10 cellular contexts compared by ENCODE assay signal in genomic region chr3:98734311-98734710, GRCh38. TPM values are rescaled to one million over a fixed set of nuclear protein-coding genes. Genes with fewer than 3 reads are reported as not detected.
DNase-seq lines count a peak whose midpoint lies in the region; ATAC-seq, FAIRE-seq and TF ChIP-seq lines count a peak whose summit lies in the region.
"Had no signal": no experiment of that assay in that cellular context is flagged by ENCODE, and none has a peak within 500 bp of the region (broad histone marks: within the 10 kb centered on the region; RNA-seq: fewer than 3 reads in every experiment).

No MANE protein-coding gene starts in this region.

- no peak overlapping the region for H3K27ac ChIP-seq in right cardiac atrium (ENCODE audit: low read length)
- peak overlapping the region in 4 of 21 experiments; percentile 85 to 94 (median 91) for H3K27ac ChIP-seq in skin epidermis

- H3K36me3 Mint-ChIP-seq in WTC11: no peaks in the 10 kb centered on the region
- H3K36me3 Mint-ChIP-seq: memory B cell had no signal

- CTCF ChIA-PET in WTC11 (lab: Charles Lee): interaction anchor here (1.3 to 1.5 kb wide), 2 partner anchors 122 to 132 kb away, joined by 5 to 6 read pairs; no protein-coding TSS in a partner anchor

- H3K9me3 ChIP-seq in right cardiac atrium (ENCODE audit: control insufficient read depth, low read length): no peaks in the 10 kb centered on the region

- TF ChIP-seq POLR2A in GM12892 (IDR thresholded peaks at IDR 0.05; ENCODE audit: low read depth, low read length): no peak
- no peak for TF ChIP-seq POLR2A in H54 (IDR thresholded peaks at IDR 0.05; ENCODE audit: low read depth, low read length)

- no peaks in the 10 kb centered on the region for H3K27me3 ChIP-seq in right cardiac atrium (ENCODE audit: control insufficient read depth, insufficient read depth)

- intact Hi-C loops in right cardiac atrium (cut with DNase I): loop anchor here in 3 of 4 donors (10.0 kb wide), 2 partner anchors 50 to 140 kb away; partner anchors contain the start of gene CPOX (in 1 of the 3)

- peaks cover 40% of the 10 kb centered on the region for H3K27me3 Mint-ChIP-seq in WTC11 (ENCODE audit: low read depth)

- WGBS in right cardiac atrium: 40% methylated on average over 4 of the region's 4 CpGs

- H3K4me3 ChIP-seq in right cardiac atrium (ENCODE audit: low read length) (peak overlapping the region; percentile 77), skin epidermis (peak overlapping the region in 6 of 7 experiments; percentile 54 to 75 (median 60))

- DNase-seq in GM12892 (ENCODE audit: insufficient read length) (no peak), WTC11 (ENCODE audit: low spot score) (no peak), right cardiac atrium (no peak), H54 (ENCODE audit: insufficient read length, low spot score) (no peak), OCI-M2 (lab: John Stamatoyannopoulos, UW; ENCODE audit: unreplicated experiment) (no peak)

- H3K9me3 Mint-ChIP-seq in WTC11: no peaks in the 10 kb centered on the region
- H3K9me3 Mint-ChIP-seq: memory B cell had no signal

- TF ChIP-seq CTCF in WTC11 (IDR thresholded peaks at IDR 0.05): no peak

- H3K27ac Mint-ChIP-seq in WTC11: no peak overlapping the region
- H3K27ac Mint-ChIP-seq: memory B cell had no signal

- peak; percentile 50 for FAIRE-seq in GM12892 (lab: Jason Lieb, UNC)
- FAIRE-seq in H54 (lab: Jason Lieb, UNC): no peak
- FAIRE-seq: bronchial epithelial cell had no signal

- POLR2A ChIA-PET in WTC11 (lab: Charles Lee): no interaction called here

- ATAC-seq in WTC11 (no peak), right cardiac atrium (no peak), GM21825 (IDR thresholded peaks at IDR 0.05; ENCODE audit: unreplicated experiment) (no peak), HG02852 (IDR thresholded peaks at IDR 0.05; ENCODE audit: unreplicated experiment) (no peak)

- H3K4me1 ChIP-seq in right cardiac atrium (ENCODE audit: control insufficient read depth, insufficient read depth, low read length): peaks cover 4% of the 10 kb centered on the region

- peaks cover 27% of the 10 kb centered on the region for H3K4me1 Mint-ChIP-seq in WTC11

- H3K4me3 Mint-ChIP-seq in WTC11: peak overlapping the region; percentile 75

TF ChIP-seq in WTC11, 78 proteins besides CTCF, POLR2A, EP300 and RAD21:
- TF ChIP-seq IRF2 (CRISPR knock-in tag; IDR thresholded peaks at IDR 0.05; ENCODE audit: borderline replicate concordance, low read depth): no peak
- TF ChIP-seq ATF2 (CRISPR knock-in tag; IDR thresholded peaks at IDR 0.05; ENCODE audit: borderline replicate concordance, low read depth): no peak
- no peak for TF ChIP-seq CREB1 (CRISPR knock-in tag; IDR thresholded peaks at IDR 0.05)
- no peak for TF ChIP-seq ZNF138 (CRISPR knock-in tag; conservative IDR thresholded peaks at IDR 0.05)
- TF ChIP-seq, protein P1, sequence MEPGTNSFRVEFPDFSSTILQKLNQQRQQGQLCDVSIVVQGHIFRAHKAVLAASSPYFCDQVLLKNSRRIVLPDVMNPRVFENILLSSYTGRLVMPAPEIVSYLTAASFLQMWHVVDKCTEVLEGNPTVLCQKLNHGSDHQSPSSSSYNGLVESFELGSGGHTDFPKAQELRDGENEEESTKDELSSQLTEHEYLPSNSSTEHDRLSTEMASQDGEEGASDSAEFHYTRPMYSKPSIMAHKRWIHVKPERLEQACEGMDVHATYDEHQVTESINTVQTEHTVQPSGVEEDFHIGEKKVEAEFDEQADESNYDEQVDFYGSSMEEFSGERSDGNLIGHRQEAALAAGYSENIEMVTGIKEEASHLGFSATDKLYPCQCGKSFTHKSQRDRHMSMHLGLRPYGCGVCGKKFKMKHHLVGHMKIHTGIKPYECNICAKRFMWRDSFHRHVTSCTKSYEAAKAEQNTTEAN (CRISPR knock-in tag; IDR thresholded peaks at IDR 0.05): no peak
- TF ChIP-seq TP53 (CRISPR knock-in tag; IDR thresholded peaks at IDR 0.05): no peak
- no peak for TF ChIP-seq NR3C1 (CRISPR knock-in tag; conservative IDR thresholded peaks at IDR 0.05; ENCODE audit: low read depth)
- TF ChIP-seq ESRRA (CRISPR knock-in tag; IDR thresholded peaks at IDR 0.05; ENCODE audit: borderline replicate concordance): no peak
- TF ChIP-seq ELF4 (CRISPR knock-in tag; IDR thresholded peaks at IDR 0.05; ENCODE audit: low read depth): no peak
- TF ChIP-seq NFE2L1 (CRISPR knock-in tag; IDR thresholded peaks at IDR 0.05): no peak
- TF ChIP-seq IRF1 (CRISPR knock-in tag; IDR thresholded peaks at IDR 0.05): no peak
- TF ChIP-seq ZNF263 (CRISPR knock-in tag; IDR thresholded peaks at IDR 0.05; ENCODE audit: low read depth): no peak
- no peak for TF ChIP-seq ATF1 (CRISPR knock-in tag; IDR thresholded peaks at IDR 0.05)
- no peak for TF ChIP-seq TCF7 (CRISPR knock-in tag; IDR thresholded peaks at IDR 0.05; ENCODE audit: low read depth)

RNA-seq across cellular contexts. Expression of gene ST3GAL6, which starts 28.8 kb away (rescaled TPM):
- 39.3 TPM for polyA plus RNA-seq in GM12892 (2012; ENCODE audit: missing spikeins)
- 8.1 to 8.7 TPM (median 8.3 TPM) in 3 replicates for total RNA-seq in WTC11 (2021)
- total RNA-seq in right cardiac atrium: 10 to 100 TPM; 27.6 to 29.3 (median 29.1) TPM
- polyA plus RNA-seq in right cardiac atrium: 22.8 TPM
